34 cellular contexts compared by ENCODE assay signal in the genomic region with DNA sequence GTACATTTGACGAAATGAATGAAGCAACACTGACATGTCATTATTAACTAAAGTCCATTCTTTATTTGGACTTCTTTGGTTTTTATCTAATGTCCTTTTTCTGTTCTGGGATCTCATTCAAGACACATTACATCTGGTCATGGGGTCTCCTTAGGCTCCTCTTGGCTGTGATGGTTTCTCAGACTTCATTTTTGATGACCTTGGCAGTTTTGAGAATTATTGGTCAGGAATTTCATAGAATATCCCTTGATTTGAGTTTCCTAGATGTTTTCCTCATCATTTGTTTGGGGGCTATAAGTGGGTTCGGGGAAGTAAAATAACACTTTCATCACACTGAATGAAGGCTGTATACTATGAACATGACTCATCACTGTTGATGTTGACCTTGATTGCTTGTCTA.
DNase-seq lines count a peak whose midpoint lies in the region; ATAC-seq, FAIRE-seq and TF ChIP-seq lines count a peak whose summit lies in the region.
"Had no signal": no experiment of that assay in that cellular context is flagged by ENCODE, and none has a peak within 500 bp of the region (broad histone marks: within the 10 kb centered on the region; RNA-seq: fewer than 3 reads in every experiment).

No MANE protein-coding gene starts in this region.

- H3K4me3 ChIP-seq in HepG2 (replicated peaks in 1 of 3; ENCODE audit: insufficient read depth in 1 of 3, low read depth in 2 of 3, low read length in 3 of 3) (no peak overlapping the region), right lobe of liver (no peak overlapping the region), A549 (no peak overlapping the region), IMR-90 (ENCODE audit: insufficient read depth, low read depth, low read length) (no peak overlapping the region), K562 (no peak overlapping the region)
- H3K4me3 ChIP-seq: BLaER1; BLaER1 treated with 17β-estradiol and CSF1 and Interleukin-3, amounts not matched to agents 10 nM and 100 nM had no signal

- POLR2A ChIA-PET in HepG2 (lab: Yijun Ruan, JAX) (no interaction called here), A549 (lab: Yijun Ruan, JAX) (no interaction called here), IMR-90 (lab: Charles Lee; ENCODE audit: unreplicated experiment) (no interaction called here), K562 (lab: Yijun Ruan, JAX) (no interaction called here)

- H3K9ac ChIP-seq in HepG2 (ENCODE audit: insufficient read depth, low read depth, low read length) (no peak overlapping the region), IMR-90 (ENCODE audit: low read depth, low read length) (no peak overlapping the region), K562 (ENCODE audit: insufficient read depth in 1 of 2, low read depth in 2 of 2, low read length in 2 of 2) (no peak overlapping the region)
- H3K9ac ChIP-seq: BLaER1; BLaER1 treated with 17β-estradiol and CSF1 and Interleukin-3, amounts not matched to agents 10 nM and 100 nM had no signal

- H3K9me3 ChIP-seq in HepG2 (ENCODE audit: low read length) (no peaks in the 10 kb centered on the region), right lobe of liver (no peaks in the 10 kb centered on the region), A549 (no peaks in the 10 kb centered on the region), IMR-90 (ENCODE audit: control insufficient read depth, insufficient read depth, low read length) (peaks cover 14% of the 10 kb centered on the region), K562 (replicated peaks; ENCODE audit: control insufficient read depth, insufficient read depth, low read depth, low read length) (no peaks in the 10 kb centered on the region; the same call in 1 of the 2 replicates)
- H3K9me3 ChIP-seq: BLaER1; BLaER1 treated with 17β-estradiol and CSF1 and Interleukin-3, amounts not matched to agents 10 nM and 100 nM; Caco-2 had no signal

- H4K5ac ChIP-seq in IMR-90 (ENCODE audit: low read depth, low read length): no peak overlapping the region

- TF ChIP-seq POLR2A in HepG2 (IDR thresholded peaks at IDR 0.05; ENCODE audit: insufficient read depth in 1 of 2, low read depth in 2 of 2, low read length in 2 of 2): no peak
- no peak for TF ChIP-seq POLR2A in right lobe of liver (IDR thresholded peaks at IDR 0.05)
- TF ChIP-seq POLR2A in A549 (IDR thresholded peaks at IDR 0.05; ENCODE audit: low read length): no peak
- TF ChIP-seq POLR2A in IMR-90 (IDR thresholded peaks at IDR 0.05; ENCODE audit: low read depth, low read length): no peak
- no peak for TF ChIP-seq POLR2A in K562 (conservative IDR thresholded peaks at IDR 0.05)

- H3K36me3 ChIP-seq in HepG2 (replicated peaks in 1 of 2; ENCODE audit: control insufficient read depth in 1 of 2, insufficient read depth in 2 of 2, low read length in 2 of 2) (no peaks in the 10 kb centered on the region), right lobe of liver (no peaks in the 10 kb centered on the region), IMR-90 (ENCODE audit: control insufficient read depth, insufficient read depth, low read length) (no peaks in the 10 kb centered on the region), K562 (ENCODE audit: control insufficient read depth, insufficient read depth, low read length) (no peaks in the 10 kb centered on the region)
- H3K36me3 ChIP-seq: BE2C; BLaER1; BLaER1 treated with 17β-estradiol and CSF1 and Interleukin-3, amounts not matched to agents 10 nM and 100 nM had no signal

- no peaks in the 10 kb centered on the region for H3K27me3 ChIP-seq in HepG2 (ENCODE audit: control insufficient read depth in 1 of 2, insufficient read depth in 2 of 2, low read length in 2 of 2)
- no peaks in the 10 kb centered on the region for H3K27me3 ChIP-seq in right lobe of liver
- no peaks in the 10 kb centered on the region for H3K27me3 ChIP-seq in IMR-90 (ENCODE audit: control insufficient read depth, insufficient read depth, low read length)
- no peaks in the 10 kb centered on the region for H3K27me3 ChIP-seq in K562 (ENCODE audit: control insufficient read depth in 2 of 2, insufficient read depth in 2 of 2, low read length in 2 of 2)
- H3K27me3 ChIP-seq: BE2C; BLaER1; BLaER1 treated with 17β-estradiol and CSF1 and Interleukin-3, amounts not matched to agents 10 nM and 100 nM had no signal

- dilution Hi-C loops in IMR-90 (cut with HindIII; ENCODE audit: low sequenced_read_pairs, unreplicated experiment): no loop called here

- no peak overlapping the region for H2BK15ac ChIP-seq in IMR-90 (ENCODE audit: low read depth, low read length)

- H3K4me1 ChIP-seq in HepG2 (ENCODE audit: insufficient read depth, low read length) (no peaks in the 10 kb centered on the region), right lobe of liver (no peaks in the 10 kb centered on the region), A549 (no peaks in the 10 kb centered on the region), IMR-90 (ENCODE audit: control insufficient read depth, insufficient read depth, low read length) (no peaks in the 10 kb centered on the region), K562 (replicated peaks in 1 of 2; ENCODE audit: control insufficient read depth in 2 of 2, insufficient read depth in 2 of 2, low read length in 2 of 2) (no peaks in the 10 kb centered on the region)
- H3K4me1 ChIP-seq: BE2C; BLaER1; BLaER1 treated with 17β-estradiol and CSF1 and Interleukin-3, amounts not matched to agents 10 nM and 100 nM; Caco-2 had no signal

- H3K79me1 ChIP-seq in IMR-90 (ENCODE audit: low read depth in 1 of 2, low read length in 2 of 2): no peaks in the 10 kb centered on the region

- H2AFZ ChIP-seq in HepG2 (ENCODE audit: low read length): no peak overlapping the region
- H2AFZ ChIP-seq in IMR-90 (replicated peaks; ENCODE audit: low read length, poor library complexity): no peak overlapping the region
- no peak overlapping the region for H2AFZ ChIP-seq in K562 (ENCODE audit: low read depth, low read length)

- TF ChIP-seq RAD21 in HepG2 (CRISPR knock-in tag; IDR thresholded peaks at IDR 0.05): no peak
- TF ChIP-seq RAD21 in A549 (conservative IDR thresholded peaks at IDR 0.05 in 1 of 2, IDR thresholded peaks at IDR 0.05 in 1 of 2): no peak
- TF ChIP-seq RAD21 in IMR-90 (IDR thresholded peaks at IDR 0.05; ENCODE audit: low read length): no peak
- no peak for TF ChIP-seq RAD21 in K562 (CRISPR knock-in tag; conservative IDR thresholded peaks at IDR 0.05 in 1 of 2, IDR thresholded peaks at IDR 0.05 in 1 of 2)

- H3K79me2 ChIP-seq in HepG2 (ENCODE audit: insufficient read depth, low read length) (no peaks in the 10 kb centered on the region), K562 (ENCODE audit: control insufficient read depth, insufficient read depth, low read length) (no peaks in the 10 kb centered on the region)

- intact Hi-C loops in HepG2 (cut with micrococcal nuclease; ENCODE audit: unreplicated experiment): no loop called here
- intact Hi-C loops in right lobe of liver (cut with DNase I): no loop called here
- intact Hi-C loops in IMR-90 (cut with micrococcal nuclease): no loop called here
- intact Hi-C loops in K562 (cut with micrococcal nuclease): no loop called here

- no peak overlapping the region for H3K56ac ChIP-seq in IMR-90 (ENCODE audit: extremely low read depth, insufficient read depth, low read length)

- in situ Hi-C loops in HepG2 (cut with HindIII; ENCODE audit: extremely low pct_ligation_motif_present, low pct_unique_long_range_greater_than_20kb): no loop called here
- in situ Hi-C loops in IMR-90 (cut with MboI; ENCODE audit: low sequenced_read_pairs): no loop called here
- in situ Hi-C loops in K562 (cut with MboI): no loop called here

- FAIRE-seq in HepG2 (lab: Jason Lieb, UNC) (no peak), A549 (lab: Jason Lieb, UNC) (no peak), K562 (lab: Jason Lieb, UNC) (no peak)
- FAIRE-seq: A204.1, D721Med had no signal

- H3K18ac ChIP-seq in IMR-90 (ENCODE audit: low read depth, low read length): no peak overlapping the region

- H3K9me1 ChIP-seq in IMR-90 (ENCODE audit: insufficient read depth, low read length): no peaks in the 10 kb centered on the region
- no peaks in the 10 kb centered on the region for H3K9me1 ChIP-seq in K562 (ENCODE audit: control insufficient read depth, insufficient read depth, low read length)

- H4K8ac ChIP-seq in IMR-90 (ENCODE audit: low read depth in 2 of 2, low read length in 2 of 2): no peak overlapping the region

- H2AK9ac ChIP-seq in IMR-90 (replicated peaks; ENCODE audit: low read depth, low read length, poor library complexity): no peak overlapping the region

- no peak overlapping the region for H3K14ac ChIP-seq in IMR-90 (replicated peaks; ENCODE audit: low read depth, low read length)

- no peak overlapping the region for H4K91ac ChIP-seq in IMR-90 (ENCODE audit: insufficient read depth, low read depth, low read length)

- ATAC-seq in HepG2: no peak
- no peak for ATAC-seq in right lobe of liver
- ATAC-seq in A549: no peak
- no peak for ATAC-seq in IMR-90 (ENCODE audit: low read depth)
- no peak for ATAC-seq in K562
- no peak for ATAC-seq in HG03045 (IDR thresholded peaks at IDR 0.05; ENCODE audit: unreplicated experiment)
- no peak for ATAC-seq in GM21717 (IDR thresholded peaks at IDR 0.05; ENCODE audit: unreplicated experiment)
- ATAC-seq: CD8-positive, alpha-beta T cell had no signal

- H3K4ac ChIP-seq in IMR-90 (ENCODE audit: low read depth, low read length): no peak overlapping the region

- WGBS in HepG2 (ENCODE audit: low lambda C conversion rate): 5% methylated on average over 2 of the region's 2 CpGs
- 41% methylated on average over 2 of the region's 2 CpGs for WGBS in right lobe of liver (ENCODE audit: insufficient coverage, low coverage, low lambda C conversion rate, missing lambda C conversion rate)
- WGBS in A549 (ENCODE audit: missing lambda C conversion rate): 12% methylated on average over 2 of the region's 2 CpGs
- WGBS in IMR-90 (ENCODE audit: extremely low coverage in 2 of 2, insufficient read length in 1 of 2), 2 experiments: no CpG with 5 or more reads among the region's 2 CpGs
- WGBS in K562 (ENCODE audit: insufficient coverage, low coverage, missing lambda C conversion rate): 0% methylated on average over 2 of the region's 2 CpGs

- DNase-seq in HepG2 (ENCODE audit: low spot score): no peak
- DNase-seq in right lobe of liver: no peak
- no peak for DNase-seq in A549 (ENCODE audit: low read depth in 1 of 2, low spot score in 1 of 2)
- no peak for DNase-seq in IMR-90
- no peak for DNase-seq in K562 (ENCODE audit: extremely low read depth in 1 of 4, low spot score in 3 of 4)
- DNase-seq in activated CD8-positive, alpha-beta memory T cell treated with anti-CD3 and anti-CD28 coated beads for 24 hours: no peak
- DNase-seq: 8988T; ACHN; AML-193; BE2C; C1 segment of cervical spinal cord; Caco-2; Calu3; CD4-positive, alpha-beta memory T cell; CD4-positive, alpha-beta T cell; CD4-positive, CD25-positive, alpha-beta regulatory T cell; CD8-positive, alpha-beta memory T cell; CD8-positive, alpha-beta T cell; COR-L47; DMS 273 treated with DMSO at 0.1 percent for 48 hours; DMS153; DMS53; DMS79; DMS79 treated with DMSO at 0.1 percent for 48 hours; DND-41; EL had no signal

- H2AK5ac ChIP-seq in IMR-90 (ENCODE audit: low read depth, low read length): no peak overlapping the region

- BruUV-seq in HepG2 (replicated peaks; lab: Mats Ljungman, UMichigan): no TSS peak
- BruUV-seq in IMR-90 (replicated peaks; lab: Mats Ljungman, UMichigan): no TSS peak
- BruUV-seq in K562 (replicated peaks; lab: Mats Ljungman, UMichigan): no TSS peak

- no peak overlapping the region for H2BK5ac ChIP-seq in IMR-90 (ENCODE audit: low read depth, low read length, poor library complexity, severe bottlenecking)

- no peak overlapping the region for H2BK20ac ChIP-seq in IMR-90 (ENCODE audit: low read depth, low read length)

- TF ChIP-seq EP300 in HepG2 (IDR thresholded peaks at IDR 0.05; ENCODE audit: low read depth in 2 of 2, low read length in 2 of 2) (no peak), HepG2 (CRISPR knock-in tag; IDR thresholded peaks at IDR 0.05; ENCODE audit: borderline replicate concordance) (no peak), A549 (IDR thresholded peaks at IDR 0.05) (no peak), K562 (IDR thresholded peaks at IDR 0.05; ENCODE audit: low read length) (no peak)

- no peak overlapping the region for H3K23ac ChIP-seq in IMR-90 (ENCODE audit: low read depth, low read length)

- H2BK120ac ChIP-seq in IMR-90 (ENCODE audit: low read depth, low read length): no peak overlapping the region

- H3K27ac ChIP-seq in HepG2 (ENCODE audit: extremely low read length, insufficient read depth, low read length) (no peak overlapping the region), right lobe of liver (no peak overlapping the region), A549 (no peak overlapping the region), IMR-90 (ENCODE audit: insufficient read depth, low read length) (no peak overlapping the region), K562 (ENCODE audit: extremely low read depth, low read depth, low read length) (no peak overlapping the region)
- H3K27ac ChIP-seq: 22Rv1; BLaER1; BLaER1 treated with 17β-estradiol and CSF1 and Interleukin-3, amounts not matched to agents 10 nM and 100 nM; C4-2B had no signal

- H3K4me2 ChIP-seq in HepG2 (ENCODE audit: low read depth, low read length) (no peak overlapping the region), A549 (no peak overlapping the region), IMR-90 (ENCODE audit: low read depth, low read length) (no peak overlapping the region), K562 (ENCODE audit: insufficient read depth, low read length) (no peak overlapping the region)
- H3K4me2 ChIP-seq: BLaER1; BLaER1 treated with 17β-estradiol and CSF1 and Interleukin-3, amounts not matched to agents 10 nM and 100 nM had no signal

- CTCF ChIA-PET in HepG2 (lab: Yijun Ruan, JAX; ENCODE audit: low intra/inter-chr PET ratio, low total read pairs): no interaction called here
- CTCF ChIA-PET in A549 (lab: Yijun Ruan, JAX): no interaction called here
- CTCF ChIA-PET in IMR-90 (lab: Yijun Ruan, JAX): no interaction called here
- CTCF ChIA-PET in K562 (lab: Yijun Ruan, JAX; ENCODE audit: low intra/inter-chr PET ratio): no interaction called here

- TF ChIP-seq CTCF in HepG2 (CRISPR knock-in tag; IDR thresholded peaks at IDR 0.05): no peak
- no peak for TF ChIP-seq CTCF in right lobe of liver (IDR thresholded peaks at IDR 0.05)
- no peak for TF ChIP-seq CTCF in A549 (IDR thresholded peaks at IDR 0.05)
- no peak for TF ChIP-seq CTCF in IMR-90 (conservative IDR thresholded peaks at IDR 0.05; ENCODE audit: low read depth, low read length)
- TF ChIP-seq CTCF in K562 (IDR thresholded peaks at IDR 0.05 in 2 of 3, conservative IDR thresholded peaks at IDR 0.05 in 1 of 3; ENCODE audit: insufficient read depth in 2 of 3, low read depth in 1 of 3, low read length in 3 of 3): no peak

- H4K20me1 ChIP-seq in HepG2 (ENCODE audit: insufficient read depth, low read length) (no peaks in the 10 kb centered on the region), IMR-90 (ENCODE audit: insufficient read depth, low read length) (no peaks in the 10 kb centered on the region), K562 (replicated peaks; ENCODE audit: control insufficient read depth, insufficient read depth, low read length) (no peaks in the 10 kb centered on the region)
- H4K20me1 ChIP-seq: BLaER1; BLaER1 treated with 17β-estradiol and CSF1 and Interleukin-3, amounts not matched to agents 10 nM and 100 nM had no signal

Comparison
In these comparisons a context has a peak if more than half of its experiments do, and no peak if none do; other contexts are left out.
1. Of the 241 proteins assayed by ChIP-seq in both HepG2 and K562: peak only in HepG2: none; only in K562: none; in both: MAFF and MAFK; in neither: 239.